Comparison of ENCODE assay signal across 1 cellular context in the genomic region with DNA sequence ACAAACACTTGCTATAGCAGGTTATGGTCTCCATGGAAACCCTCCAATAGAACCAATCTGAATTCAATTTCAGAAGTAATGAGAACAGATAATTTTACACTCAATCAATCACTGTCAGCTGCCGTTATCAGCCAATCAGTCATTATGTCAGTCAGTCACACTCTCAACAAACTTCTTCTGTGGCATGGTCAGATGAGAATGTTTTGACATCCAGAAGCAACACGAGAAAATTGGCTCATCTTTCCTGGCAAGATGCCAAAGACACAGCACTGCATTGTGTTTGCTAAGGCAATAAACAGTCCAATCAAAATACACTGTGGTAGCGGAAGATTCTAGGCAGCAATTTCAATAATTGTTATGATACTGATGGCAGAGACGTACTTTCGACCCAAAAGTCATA.
A peak's percentile ranks its signal among the peaks of the same experiment; 100 is the strongest.
TF ChIP-seq lines count a peak whose summit lies in the region.

No MANE protein-coding gene starts in this region.

TF ChIP-seq in HEK293, 187 proteins besides CTCF, POLR2A, EP300 and RAD21 (continued from another document and continues in another):
- TF ChIP-seq ZNF121 (tag by site-specific recombination; IDR thresholded peaks at IDR 0.05) (no peak), ZNF184 (tag by site-specific recombination; IDR thresholded peaks at IDR 0.05) (0 out of 2 replicates have a peak, but pooled peaks have one; percentile 69), ZNF514 (tag by site-specific recombination; IDR thresholded peaks at IDR 0.05) (no peak), RBAK (tag by site-specific recombination; IDR thresholded peaks at IDR 0.05) (no peak), ZBTB1 (tag by site-specific recombination; IDR thresholded peaks at IDR 0.05) (no peak), ZNF214 (tag by site-specific recombination; IDR thresholded peaks at IDR 0.05; ENCODE audit: borderline replicate concordance) (no peak; the same call in 1 of the 2 replicates), HOXD13 (CRISPR knock-in tag; IDR thresholded peaks at IDR 0.05; ENCODE audit: borderline replicate concordance) (no peak), ZFHX2 (tag by site-specific recombination; conservative IDR thresholded peaks at IDR 0.05) (no peak), ZNF677 (tag by site-specific recombination; IDR thresholded peaks at IDR 0.05) (0 out of 2 replicates have a peak, but pooled peaks have one; percentile 20), ZIC2 (tag by site-specific recombination; IDR thresholded peaks at IDR 0.05) (no peak), ZNF843 (tag by site-specific recombination; IDR thresholded peaks at IDR 0.05) (peak; percentile 35; the same call in 1 of the 2 replicates), ZNF621 (tag by site-specific recombination; IDR thresholded peaks at IDR 0.05) (no peak), ZNF16 (tag by site-specific recombination; IDR thresholded peaks at IDR 0.05; ENCODE audit: low read depth) (no peak), ZNF48 (tag by site-specific recombination; IDR thresholded peaks at IDR 0.05) (no peak), ZNF132 (tag by site-specific recombination; IDR thresholded peaks at IDR 0.05; ENCODE audit: borderline replicate concordance) (no peak), ZNF350 (tag by site-specific recombination; IDR thresholded peaks at IDR 0.05) (peak; percentile 85), ZNF776 (tag by site-specific recombination; IDR thresholded peaks at IDR 0.05; ENCODE audit: borderline replicate concordance) (peak; percentile 88; the same call in 1 of the 2 replicates), ZEB2 (tag by site-specific recombination; IDR thresholded peaks at IDR 0.05) (peak; percentile 72), KLF9 (tag by site-specific recombination; IDR thresholded peaks at IDR 0.05; ENCODE audit: low read depth) (no peak), ZNF114 (tag by site-specific recombination; IDR thresholded peaks at IDR 0.05) (no peak), ZNF211 (tag by site-specific recombination; IDR thresholded peaks at IDR 0.05; ENCODE audit: low read depth) (no peak), ZFP3 (tag by site-specific recombination; IDR thresholded peaks at IDR 0.05; ENCODE audit: low read depth) (no peak), ZNF777 (tag by site-specific recombination; IDR thresholded peaks at IDR 0.05; ENCODE audit: borderline replicate concordance) (no peak), KLF8 (tag by site-specific recombination; IDR thresholded peaks at IDR 0.05) (no peak), ZNF623 (tag by site-specific recombination; IDR thresholded peaks at IDR 0.05) (no peak), ZNF473 (tag by site-specific recombination; IDR thresholded peaks at IDR 0.05) (no peak), HOXC10 (CRISPR knock-in tag; IDR thresholded peaks at IDR 0.05) (no peak), ZNF585B (tag by site-specific recombination; IDR thresholded peaks at IDR 0.05) (no peak), ZXDB (tag by site-specific recombination; IDR thresholded peaks at IDR 0.05) (peak; percentile 30; the same call in 1 of the 2 replicates), ZNF112 (tag by site-specific recombination; IDR thresholded peaks at IDR 0.05) (peak; percentile 86), PRDM1 (tag by site-specific recombination; IDR thresholded peaks at IDR 0.05) (no peak), ZNF133 (tag by site-specific recombination; IDR thresholded peaks at IDR 0.05) (no peak), ZNF501 (tag by site-specific recombination; IDR thresholded peaks at IDR 0.05) (no peak), ZBTB17 (tag by site-specific recombination; IDR thresholded peaks at IDR 0.05) (no peak), ZNF76 (tag by site-specific recombination; IDR thresholded peaks at IDR 0.05; ENCODE audit: borderline replicate concordance, low read depth) (no peak), ZNF791 (tag by site-specific recombination; IDR thresholded peaks at IDR 0.05) (no peak), ZNF416 (tag by site-specific recombination; IDR thresholded peaks at IDR 0.05) (no peak)
- TF ChIP-seq, protein P1, sequence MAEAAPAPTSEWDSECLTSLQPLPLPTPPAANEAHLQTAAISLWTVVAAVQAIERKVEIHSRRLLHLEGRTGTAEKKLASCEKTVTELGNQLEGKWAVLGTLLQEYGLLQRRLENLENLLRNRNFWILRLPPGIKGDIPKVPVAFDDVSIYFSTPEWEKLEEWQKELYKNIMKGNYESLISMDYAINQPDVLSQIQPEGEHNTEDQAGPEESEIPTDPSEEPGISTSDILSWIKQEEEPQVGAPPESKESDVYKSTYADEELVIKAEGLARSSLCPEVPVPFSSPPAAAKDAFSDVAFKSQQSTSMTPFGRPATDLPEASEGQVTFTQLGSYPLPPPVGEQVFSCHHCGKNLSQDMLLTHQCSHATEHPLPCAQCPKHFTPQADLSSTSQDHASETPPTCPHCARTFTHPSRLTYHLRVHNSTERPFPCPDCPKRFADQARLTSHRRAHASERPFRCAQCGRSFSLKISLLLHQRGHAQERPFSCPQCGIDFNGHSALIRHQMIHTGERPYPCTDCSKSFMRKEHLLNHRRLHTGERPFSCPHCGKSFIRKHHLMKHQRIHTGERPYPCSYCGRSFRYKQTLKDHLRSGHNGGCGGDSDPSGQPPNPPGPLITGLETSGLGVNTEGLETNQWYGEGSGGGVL (tag by site-specific recombination; IDR thresholded peaks at IDR 0.05): peak; percentile 41; the same call in 1 of the 2 replicates
- TF ChIP-seq, protein P2, sequence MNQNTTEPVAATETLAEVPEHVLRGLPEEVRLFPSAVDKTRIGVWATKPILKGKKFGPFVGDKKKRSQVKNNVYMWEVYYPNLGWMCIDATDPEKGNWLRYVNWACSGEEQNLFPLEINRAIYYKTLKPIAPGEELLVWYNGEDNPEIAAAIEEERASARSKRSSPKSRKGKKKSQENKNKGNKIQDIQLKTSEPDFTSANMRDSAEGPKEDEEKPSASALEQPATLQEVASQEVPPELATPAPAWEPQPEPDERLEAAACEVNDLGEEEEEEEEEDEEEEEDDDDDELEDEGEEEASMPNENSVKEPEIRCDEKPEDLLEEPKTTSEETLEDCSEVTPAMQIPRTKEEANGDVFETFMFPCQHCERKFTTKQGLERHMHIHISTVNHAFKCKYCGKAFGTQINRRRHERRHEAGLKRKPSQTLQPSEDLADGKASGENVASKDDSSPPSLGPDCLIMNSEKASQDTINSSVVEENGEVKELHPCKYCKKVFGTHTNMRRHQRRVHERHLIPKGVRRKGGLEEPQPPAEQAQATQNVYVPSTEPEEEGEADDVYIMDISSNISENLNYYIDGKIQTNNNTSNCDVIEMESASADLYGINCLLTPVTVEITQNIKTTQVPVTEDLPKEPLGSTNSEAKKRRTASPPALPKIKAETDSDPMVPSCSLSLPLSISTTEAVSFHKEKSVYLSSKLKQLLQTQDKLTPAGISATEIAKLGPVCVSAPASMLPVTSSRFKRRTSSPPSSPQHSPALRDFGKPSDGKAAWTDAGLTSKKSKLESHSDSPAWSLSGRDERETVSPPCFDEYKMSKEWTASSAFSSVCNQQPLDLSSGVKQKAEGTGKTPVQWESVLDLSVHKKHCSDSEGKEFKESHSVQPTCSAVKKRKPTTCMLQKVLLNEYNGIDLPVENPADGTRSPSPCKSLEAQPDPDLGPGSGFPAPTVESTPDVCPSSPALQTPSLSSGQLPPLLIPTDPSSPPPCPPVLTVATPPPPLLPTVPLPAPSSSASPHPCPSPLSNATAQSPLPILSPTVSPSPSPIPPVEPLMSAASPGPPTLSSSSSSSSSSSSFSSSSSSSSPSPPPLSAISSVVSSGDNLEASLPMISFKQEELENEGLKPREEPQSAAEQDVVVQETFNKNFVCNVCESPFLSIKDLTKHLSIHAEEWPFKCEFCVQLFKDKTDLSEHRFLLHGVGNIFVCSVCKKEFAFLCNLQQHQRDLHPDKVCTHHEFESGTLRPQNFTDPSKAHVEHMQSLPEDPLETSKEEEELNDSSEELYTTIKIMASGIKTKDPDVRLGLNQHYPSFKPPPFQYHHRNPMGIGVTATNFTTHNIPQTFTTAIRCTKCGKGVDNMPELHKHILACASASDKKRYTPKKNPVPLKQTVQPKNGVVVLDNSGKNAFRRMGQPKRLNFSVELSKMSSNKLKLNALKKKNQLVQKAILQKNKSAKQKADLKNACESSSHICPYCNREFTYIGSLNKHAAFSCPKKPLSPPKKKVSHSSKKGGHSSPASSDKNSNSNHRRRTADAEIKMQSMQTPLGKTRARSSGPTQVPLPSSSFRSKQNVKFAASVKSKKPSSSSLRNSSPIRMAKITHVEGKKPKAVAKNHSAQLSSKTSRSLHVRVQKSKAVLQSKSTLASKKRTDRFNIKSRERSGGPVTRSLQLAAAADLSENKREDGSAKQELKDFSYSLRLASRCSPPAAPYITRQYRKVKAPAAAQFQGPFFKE (tag by site-specific recombination; IDR thresholded peaks at IDR 0.05; ENCODE audit: borderline replicate concordance): no peak
- TF ChIP-seq, protein P3, sequence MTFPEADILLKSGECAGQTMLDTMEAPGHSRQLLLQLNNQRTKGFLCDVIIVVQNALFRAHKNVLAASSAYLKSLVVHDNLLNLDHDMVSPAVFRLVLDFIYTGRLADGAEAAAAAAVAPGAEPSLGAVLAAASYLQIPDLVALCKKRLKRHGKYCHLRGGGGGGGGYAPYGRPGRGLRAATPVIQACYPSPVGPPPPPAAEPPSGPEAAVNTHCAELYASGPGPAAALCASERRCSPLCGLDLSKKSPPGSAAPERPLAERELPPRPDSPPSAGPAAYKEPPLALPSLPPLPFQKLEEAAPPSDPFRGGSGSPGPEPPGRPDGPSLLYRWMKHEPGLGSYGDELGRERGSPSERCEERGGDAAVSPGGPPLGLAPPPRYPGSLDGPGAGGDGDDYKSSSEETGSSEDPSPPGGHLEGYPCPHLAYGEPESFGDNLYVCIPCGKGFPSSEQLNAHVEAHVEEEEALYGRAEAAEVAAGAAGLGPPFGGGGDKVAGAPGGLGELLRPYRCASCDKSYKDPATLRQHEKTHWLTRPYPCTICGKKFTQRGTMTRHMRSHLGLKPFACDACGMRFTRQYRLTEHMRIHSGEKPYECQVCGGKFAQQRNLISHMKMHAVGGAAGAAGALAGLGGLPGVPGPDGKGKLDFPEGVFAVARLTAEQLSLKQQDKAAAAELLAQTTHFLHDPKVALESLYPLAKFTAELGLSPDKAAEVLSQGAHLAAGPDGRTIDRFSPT (tag by site-specific recombination; IDR thresholded peaks at IDR 0.05): no peak
- TF ChIP-seq, protein P4, sequence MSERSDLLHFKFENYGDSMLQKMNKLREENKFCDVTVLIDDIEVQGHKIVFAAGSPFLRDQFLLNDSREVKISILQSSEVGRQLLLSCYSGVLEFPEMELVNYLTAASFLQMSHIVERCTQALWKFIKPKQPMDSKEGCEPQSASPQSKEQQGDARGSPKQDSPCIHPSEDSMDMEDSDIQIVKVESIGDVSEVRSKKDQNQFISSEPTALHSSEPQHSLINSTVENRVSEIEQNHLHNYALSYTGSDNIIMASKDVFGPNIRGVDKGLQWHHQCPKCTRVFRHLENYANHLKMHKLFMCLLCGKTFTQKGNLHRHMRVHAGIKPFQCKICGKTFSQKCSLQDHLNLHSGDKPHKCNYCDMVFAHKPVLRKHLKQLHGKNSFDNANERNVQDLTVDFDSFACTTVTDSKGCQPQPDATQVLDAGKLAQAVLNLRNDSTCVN (tag by site-specific recombination; optimal IDR thresholded peaks at IDR 0.05): no peak
- TF ChIP-seq, protein P5, sequence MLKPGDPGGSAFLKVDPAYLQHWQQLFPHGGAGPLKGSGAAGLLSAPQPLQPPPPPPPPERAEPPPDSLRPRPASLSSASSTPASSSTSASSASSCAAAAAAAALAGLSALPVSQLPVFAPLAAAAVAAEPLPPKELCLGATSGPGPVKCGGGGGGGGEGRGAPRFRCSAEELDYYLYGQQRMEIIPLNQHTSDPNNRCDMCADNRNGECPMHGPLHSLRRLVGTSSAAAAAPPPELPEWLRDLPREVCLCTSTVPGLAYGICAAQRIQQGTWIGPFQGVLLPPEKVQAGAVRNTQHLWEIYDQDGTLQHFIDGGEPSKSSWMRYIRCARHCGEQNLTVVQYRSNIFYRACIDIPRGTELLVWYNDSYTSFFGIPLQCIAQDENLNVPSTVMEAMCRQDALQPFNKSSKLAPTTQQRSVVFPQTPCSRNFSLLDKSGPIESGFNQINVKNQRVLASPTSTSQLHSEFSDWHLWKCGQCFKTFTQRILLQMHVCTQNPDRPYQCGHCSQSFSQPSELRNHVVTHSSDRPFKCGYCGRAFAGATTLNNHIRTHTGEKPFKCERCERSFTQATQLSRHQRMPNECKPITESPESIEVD (tag by site-specific recombination; IDR thresholded peaks at IDR 0.05): peak; percentile 76
- TF ChIP-seq, protein P6, sequence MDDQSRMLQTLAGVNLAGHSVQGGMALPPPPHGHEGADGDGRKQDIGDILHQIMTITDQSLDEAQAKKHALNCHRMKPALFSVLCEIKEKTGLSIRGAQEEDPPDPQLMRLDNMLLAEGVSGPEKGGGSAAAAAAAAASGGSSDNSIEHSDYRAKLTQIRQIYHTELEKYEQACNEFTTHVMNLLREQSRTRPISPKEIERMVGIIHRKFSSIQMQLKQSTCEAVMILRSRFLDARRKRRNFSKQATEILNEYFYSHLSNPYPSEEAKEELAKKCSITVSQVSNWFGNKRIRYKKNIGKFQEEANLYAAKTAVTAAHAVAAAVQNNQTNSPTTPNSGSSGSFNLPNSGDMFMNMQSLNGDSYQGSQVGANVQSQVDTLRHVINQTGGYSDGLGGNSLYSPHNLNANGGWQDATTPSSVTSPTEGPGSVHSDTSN (CRISPR knock-in tag; IDR thresholded peaks at IDR 0.05): no peak
- TF ChIP-seq, protein P7, sequence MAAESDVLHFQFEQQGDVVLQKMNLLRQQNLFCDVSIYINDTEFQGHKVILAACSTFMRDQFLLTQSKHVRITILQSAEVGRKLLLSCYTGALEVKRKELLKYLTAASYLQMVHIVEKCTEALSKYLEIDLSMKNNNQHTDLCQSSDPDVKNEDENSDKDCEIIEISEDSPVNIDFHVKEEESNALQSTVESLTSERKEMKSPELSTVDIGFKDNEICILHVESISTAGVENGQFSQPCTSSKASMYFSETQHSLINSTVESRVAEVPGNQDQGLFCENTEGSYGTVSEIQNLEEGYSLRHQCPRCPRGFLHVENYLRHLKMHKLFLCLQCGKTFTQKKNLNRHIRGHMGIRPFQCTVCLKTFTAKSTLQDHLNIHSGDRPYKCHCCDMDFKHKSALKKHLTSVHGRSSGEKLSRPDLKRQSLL (tag by site-specific recombination; IDR thresholded peaks at IDR 0.05): no peak
- TF ChIP-seq, protein P8, sequence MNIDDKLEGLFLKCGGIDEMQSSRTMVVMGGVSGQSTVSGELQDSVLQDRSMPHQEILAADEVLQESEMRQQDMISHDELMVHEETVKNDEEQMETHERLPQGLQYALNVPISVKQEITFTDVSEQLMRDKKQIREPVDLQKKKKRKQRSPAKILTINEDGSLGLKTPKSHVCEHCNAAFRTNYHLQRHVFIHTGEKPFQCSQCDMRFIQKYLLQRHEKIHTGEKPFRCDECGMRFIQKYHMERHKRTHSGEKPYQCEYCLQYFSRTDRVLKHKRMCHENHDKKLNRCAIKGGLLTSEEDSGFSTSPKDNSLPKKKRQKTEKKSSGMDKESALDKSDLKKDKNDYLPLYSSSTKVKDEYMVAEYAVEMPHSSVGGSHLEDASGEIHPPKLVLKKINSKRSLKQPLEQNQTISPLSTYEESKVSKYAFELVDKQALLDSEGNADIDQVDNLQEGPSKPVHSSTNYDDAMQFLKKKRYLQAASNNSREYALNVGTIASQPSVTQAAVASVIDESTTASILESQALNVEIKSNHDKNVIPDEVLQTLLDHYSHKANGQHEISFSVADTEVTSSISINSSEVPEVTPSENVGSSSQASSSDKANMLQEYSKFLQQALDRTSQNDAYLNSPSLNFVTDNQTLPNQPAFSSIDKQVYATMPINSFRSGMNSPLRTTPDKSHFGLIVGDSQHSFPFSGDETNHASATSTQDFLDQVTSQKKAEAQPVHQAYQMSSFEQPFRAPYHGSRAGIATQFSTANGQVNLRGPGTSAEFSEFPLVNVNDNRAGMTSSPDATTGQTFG (tag by site-specific recombination; IDR thresholded peaks at IDR 0.05; ENCODE audit: borderline replicate concordance): no peak
